In genomic region chr11:61861634-61862033, GRCh38 we compare ENCODE assay signal across 17 cellular contexts. TPM values are rescaled to one million over a fixed set of nuclear protein-coding genes. Genes with fewer than 3 reads are reported as not detected.
DNase-seq lines count a peak whose midpoint lies in the region; ATAC-seq, FAIRE-seq and TF ChIP-seq lines count a peak whose summit lies in the region.
"Had no signal": no experiment of that assay in that cellular context is flagged by ENCODE, and none has a peak within 500 bp of the region (broad histone marks: within the 10 kb centered on the region; RNA-seq: fewer than 3 reads in every experiment).

No MANE protein-coding gene starts in this region.

- peak; percentile 35 for DNase-seq in Right ventricle myocardium inferior (ENCODE audit: missing footprints)
- no peak for DNase-seq in cardiac septum (ENCODE audit: low spot score)
- DNase-seq in glutamatergic neuron, result no peak
- no peak for DNase-seq in NCI-H2171 (lab: John Stamatoyannopoulos, UW)
- no peak for DNase-seq in Karpas-422
- DNase-seq in GM12891 (ENCODE audit: insufficient read length, low spot score), result no peak
- DNase-seq: Caco-2, NCI-H1092, NCI-H1694 treated with DMSO at 0.1 percent for 48 hours, NCI-H446, NCI-H748 treated with DMSO at 0.1 percent for 48 hours, PC-9 had no signal

- H3K4me3 ChIP-seq in mesodermal cell (ENCODE audit: extremely low read depth, insufficient read depth, low read length, poor library complexity, severe bottlenecking), result no peak overlapping the region
- no peak overlapping the region for H3K4me3 ChIP-seq in Karpas-422 (ENCODE audit: low read length)
- H3K4me3 ChIP-seq: A549, HAP-1, PC-9 had no signal

- ATAC-seq in Right ventricle myocardium inferior (peak; percentile 80), HG02610 (IDR thresholded peaks at IDR 0.05; ENCODE audit: unreplicated experiment) (no peak)
- ATAC-seq: A549 had no signal

- no peaks in the 10 kb centered on the region for H3K9me3 ChIP-seq in mesodermal cell (ENCODE audit: control insufficient read depth, low read length)
- H3K9me3 ChIP-seq in Karpas-422 (ENCODE audit: low read length), result no peaks in the 10 kb centered on the region
- H3K9me3 ChIP-seq: A549, Caco-2, HAP-1 had no signal

- H3K4me3 Mint-ChIP-seq in glutamatergic neuron (ENCODE audit: unreplicated experiment), result no peak overlapping the region
- H3K4me3 Mint-ChIP-seq: CD14-positive monocyte had no signal

- intact Hi-C loops in Right ventricle myocardium inferior (cut with DNase I) (loop anchor here (5.0 kb wide), 1 partner anchor 34 kb away; the partner anchor contains the start of gene FADS2), cardiac septum (cut with DNase I) (loop anchor here (2.0 kb wide), 1 partner anchor 45 kb away; the partner anchor contains the start of gene FADS1)

- H3K27me3 Mint-ChIP-seq in glutamatergic neuron (ENCODE audit: unreplicated experiment), result peaks cover 9% of the 10 kb centered on the region

- H3K4me1 ChIP-seq in mesodermal cell (ENCODE audit: control insufficient read depth, insufficient read depth, low read length, poor library complexity, severe bottlenecking) (no peaks in the 10 kb centered on the region), Karpas-422 (ENCODE audit: low read length) (no peaks in the 10 kb centered on the region)
- H3K4me1 ChIP-seq: A549, HAP-1 had no signal

- H3K9me2 ChIP-seq in Karpas-422 (replicated peaks; ENCODE audit: insufficient read depth, low read length), result no peaks in the 10 kb centered on the region

- peaks cover 98% of the 10 kb centered on the region for H3K36me3 ChIP-seq in mesodermal cell (ENCODE audit: control insufficient read depth, insufficient read depth, low read length)
- no peaks in the 10 kb centered on the region for H3K36me3 ChIP-seq in Karpas-422 (ENCODE audit: insufficient read depth, low read length)

- H3K4me2 ChIP-seq in Karpas-422 (ENCODE audit: low read depth, low read length, poor library complexity, severe bottlenecking), result no peak overlapping the region
- H3K4me2 ChIP-seq: A549, PC-9 had no signal

- H3K27me3 ChIP-seq in Karpas-422 (ENCODE audit: low read length), result no peaks in the 10 kb centered on the region

- H2AFZ ChIP-seq in Karpas-422 (ENCODE audit: low read length), result no peak overlapping the region
- H2AFZ ChIP-seq: PC-9 had no signal

- no peak for TF ChIP-seq CTCF in glutamatergic neuron (IDR thresholded peaks at IDR 0.05; ENCODE audit: partially characterized antibody, unreplicated experiment)

- H3K9me3 Mint-ChIP-seq in glutamatergic neuron (ENCODE audit: unreplicated experiment), result peaks cover 7% of the 10 kb centered on the region
- H3K9me3 Mint-ChIP-seq: CD14-positive monocyte had no signal

- no peak for TF ChIP-seq POLR2A in GM12891 (IDR thresholded peaks at IDR 0.05; ENCODE audit: low read depth, low read length)

- H3K79me2 ChIP-seq in Karpas-422 (ENCODE audit: low read length), result no peaks in the 10 kb centered on the region

- H3K36me3 Mint-ChIP-seq in glutamatergic neuron (ENCODE audit: unreplicated experiment), result peaks cover 4% of the 10 kb centered on the region

- WGBS in mesodermal cell (ENCODE audit: insufficient coverage in 2 of 2), 2 experiments, result 80 to 93% methylated on average over 6 to 9 of the region's 9 CpGs

- H3K27ac ChIP-seq in mesodermal cell (ENCODE audit: low read depth, low read length, severe bottlenecking), result peak overlapping the region; percentile 23
- H3K27ac ChIP-seq in Karpas-422 (ENCODE audit: low read length), result no peak overlapping the region
- H3K27ac ChIP-seq: PC-9 had no signal

- H3K27ac Mint-ChIP-seq in glutamatergic neuron (ENCODE audit: unreplicated experiment), result peak overlapping the region; percentile 22

- H3K9ac ChIP-seq in Karpas-422 (ENCODE audit: low read length), result no peak overlapping the region

- FAIRE-seq in GM12891 (lab: Jason Lieb, UNC), result no peak
- FAIRE-seq: A549 had no signal

- H4K20me1 ChIP-seq in Karpas-422 (ENCODE audit: insufficient read depth, low read depth, low read length), result peaks cover 6% of the 10 kb centered on the region; the same call in 1 of the 2 replicates

- H3K4me1 Mint-ChIP-seq in glutamatergic neuron (ENCODE audit: low read depth, unreplicated experiment), result no peaks in the 10 kb centered on the region
- H3K4me1 Mint-ChIP-seq: CD14-positive monocyte had no signal

TF ChIP-seq in GM12891, 5 proteins besides CTCF, POLR2A, EP300 and RAD21:
- TF ChIP-seq TAF1 (IDR thresholded peaks at IDR 0.05; ENCODE audit: low read depth, low read length) (no peak), PAX5 (IDR thresholded peaks at IDR 0.05; ENCODE audit: insufficient read depth, low read length, severe bottlenecking) (no peak), POU2F2 (IDR thresholded peaks at IDR 0.05; ENCODE audit: low read depth, low read length) (no peak), SPI1 (IDR thresholded peaks at IDR 0.05; ENCODE audit: low read depth, low read length) (no peak), POLR2AphosphoS5 (IDR thresholded peaks at IDR 0.05; ENCODE audit: low read depth, low read length) (no peak)

RNA-seq across cellular contexts. Expression of gene FADS3, which starts 29.7 kb away (rescaled TPM):
- total RNA-seq in Right ventricle myocardium inferior (113 TPM), cardiac septum (126 TPM), glutamatergic neuron (ENCODE audit: unreplicated experiment) (9.7 TPM)
- 18.2 TPM for polyA plus RNA-seq in mesodermal cell (2013, experiment 1 of 2)
- polyA plus RNA-seq in mesodermal cell (2013, experiment 2 of 2), result 12.8 TPM
- total RNA-seq in Karpas-422 (2014; rRNA removed; shearing (Covaris generic); ENCODE audit: low replicate concordance), result 39.5 and 70.4 TPM in 2 replicates
- 4.0 TPM for polyA plus RNA-seq in GM12891 (2012; ENCODE audit: low read depth, missing spikeins)

RNA-seq across cellular contexts. Expression of gene FADS2, which starts 33.5 kb away (rescaled TPM):
- total RNA-seq in Right ventricle myocardium inferior, result 35.7 TPM
- total RNA-seq in cardiac septum, result 25.8 TPM
- total RNA-seq in glutamatergic neuron (ENCODE audit: unreplicated experiment), result 701 TPM
- 708 TPM for polyA plus RNA-seq in mesodermal cell (2013, experiment 1 of 2)
- 593 TPM for polyA plus RNA-seq in mesodermal cell (2013, experiment 2 of 2)
- 74.0 and 75.7 TPM in 2 replicates for total RNA-seq in Karpas-422 (2014; rRNA removed; shearing (Covaris generic); ENCODE audit: low replicate concordance)
- polyA plus RNA-seq in GM12891 (2012; ENCODE audit: low read depth, missing spikeins), result 85.3 TPM

RNA-seq across cellular contexts. Expression of gene FADS1, which starts 44.8 kb away (rescaled TPM):
- total RNA-seq in Right ventricle myocardium inferior (25.7 TPM), cardiac septum (34.0 TPM), glutamatergic neuron (ENCODE audit: unreplicated experiment) (155 TPM)
- 174 TPM for polyA plus RNA-seq in mesodermal cell (2013, experiment 1 of 2)
- polyA plus RNA-seq in mesodermal cell (2013, experiment 2 of 2), result 172 TPM
- total RNA-seq in Karpas-422 (2014; rRNA removed; shearing (Covaris generic); ENCODE audit: low replicate concordance), result 80.3 and 99.6 TPM in 2 replicates
- polyA plus RNA-seq in GM12891 (2012; ENCODE audit: low read depth, missing spikeins), result 9.4 TPM

RNA-seq across cellular contexts. Expression of gene RAB3IL1, which starts 55.7 kb away (rescaled TPM):
- total RNA-seq in Right ventricle myocardium inferior (14.0 TPM), cardiac septum (9.4 TPM), glutamatergic neuron (ENCODE audit: unreplicated experiment) (1.3 TPM)
- 6.9 TPM for polyA plus RNA-seq in mesodermal cell (2013, experiment 1 of 2)
- polyA plus RNA-seq in mesodermal cell (2013, experiment 2 of 2), result 5.0 TPM
- total RNA-seq in Karpas-422 (2014; rRNA removed; shearing (Covaris generic); ENCODE audit: low replicate concordance), result not detected in 2 replicates
- polyA plus RNA-seq in GM12891 (2012; ENCODE audit: low read depth, missing spikeins), result 0.12 TPM
- polyA plus RNA-seq: CD14-positive monocyte had no signal
